ENCODE assay signal across 10 cellular contexts in genomic region chr6:105560611-105561066, GRCh38.
DNase-seq lines count a peak whose midpoint lies in the region; ATAC-seq, FAIRE-seq and TF ChIP-seq lines count a peak whose summit lies in the region.
"Had no signal": no experiment of that assay in that cellular context is flagged by ENCODE, and none has a peak within 500 bp of the region (broad histone marks: within the 10 kb centered on the region; RNA-seq: fewer than 3 reads in every experiment).

No MANE protein-coding gene starts in this region.

- no peaks in the 10 kb centered on the region for H3K36me3 Mint-ChIP-seq in astrocyte (ENCODE audit: low read depth, unreplicated experiment)
- H3K36me3 Mint-ChIP-seq: neural progenitor cell had no signal

- 93 to 94% methylated on average over 2 of the region's 2 CpGs for WGBS in testis, 2 donors

- TF ChIP-seq CTCF in GM10266 (IDR thresholded peaks at IDR 0.05; ENCODE audit: control insufficient read depth, insufficient read depth, low read depth, missing control alignments), result no peak
- TF ChIP-seq CTCF in astrocyte (IDR thresholded peaks at IDR 0.05; ENCODE audit: insufficient read depth, low read depth, low read length), result no peak
- TF ChIP-seq CTCF in PC-9 (conservative IDR thresholded peaks at IDR 0.05), result no peak
- TF ChIP-seq CTCF in testis (IDR thresholded peaks at IDR 0.05), result no peak

- H4K20me1 ChIP-seq in astrocyte (ENCODE audit: insufficient read depth, low read length) (no peaks in the 10 kb centered on the region), PC-9 (ENCODE audit: insufficient read depth) (no peaks in the 10 kb centered on the region)

- H3K27ac Mint-ChIP-seq in astrocyte (ENCODE audit: unreplicated experiment), result peak overlapping the region; percentile 37
- H3K27ac Mint-ChIP-seq: neural progenitor cell; stimulated activated naive CD8-positive, alpha-beta T cell treated with anti-CD3 and anti-CD28 coated beads, Interleukin-15, Interleukin-2, amounts not matched to agents 100 ng/mL and 50 ng/mL, for 24 hours had no signal

- no peak overlapping the region for H3K27ac ChIP-seq in astrocyte (ENCODE audit: low read depth, low read length)
- H3K27ac ChIP-seq in PC-9, result no peak overlapping the region
- no peak overlapping the region for H3K27ac ChIP-seq in testis
- H3K27ac ChIP-seq: neural progenitor cell had no signal

- H3K9me2 ChIP-seq in PC-9 (ENCODE audit: insufficient read depth), result no peaks in the 10 kb centered on the region

- H3K79me2 ChIP-seq in astrocyte (ENCODE audit: insufficient read depth, low read length), result no peaks in the 10 kb centered on the region
- no peaks in the 10 kb centered on the region for H3K79me2 ChIP-seq in PC-9 (ENCODE audit: low read depth)

- CTCF ChIA-PET in PC-9 (lab: Charles Lee), result no interaction called here

- H3K4me2 ChIP-seq in astrocyte (ENCODE audit: low read length) (no peak overlapping the region), PC-9 (no peak overlapping the region)
- H3K4me2 ChIP-seq: neural progenitor cell had no signal

- no peak for FAIRE-seq in astrocyte (lab: Jason Lieb, UNC)

- DNase-seq in GM10266 (ENCODE audit: extremely low spot score) (peak; percentile 46), astrocyte (ENCODE audit: low read depth) (peak; percentile 68), PC-9 (no peak), testis (no peak), MG63 (no peak), Ammon's horn (ENCODE audit: low spot score) (no peak)

- BruUV-seq in PC-9 (replicated peaks; lab: Mats Ljungman, UMichigan), result no TSS peak

- no peak overlapping the region for H3K4me3 ChIP-seq in astrocyte (ENCODE audit: insufficient read depth, low read depth, low read length)
- no peak overlapping the region for H3K4me3 ChIP-seq in PC-9
- H3K4me3 ChIP-seq in testis, result no peak overlapping the region
- H3K4me3 ChIP-seq in MG63, result no peak overlapping the region
- H3K4me3 ChIP-seq: neural progenitor cell had no signal

- POLR2A ChIA-PET in PC-9 (lab: Charles Lee; ENCODE audit: unreplicated experiment), result no interaction called here

- no peak overlapping the region for H3K4me3 Mint-ChIP-seq in astrocyte (ENCODE audit: unreplicated experiment)
- H3K4me3 Mint-ChIP-seq: neural progenitor cell; stimulated activated naive CD8-positive, alpha-beta T cell treated with anti-CD3 and anti-CD28 coated beads, Interleukin-15, Interleukin-2, amounts not matched to agents 100 ng/mL and 50 ng/mL, for 24 hours had no signal

- H2AFZ ChIP-seq in astrocyte (ENCODE audit: low read depth, low read length) (no peak overlapping the region), PC-9 (no peak overlapping the region)
- H2AFZ ChIP-seq: neural progenitor cell had no signal

- H3K9ac ChIP-seq in astrocyte (ENCODE audit: low read length), result no peak overlapping the region
- H3K9ac ChIP-seq: neural progenitor cell had no signal

- H3K4me1 Mint-ChIP-seq in astrocyte (ENCODE audit: low read depth, unreplicated experiment), result peaks cover 5% of the 10 kb centered on the region
- H3K4me1 Mint-ChIP-seq: neural progenitor cell had no signal

- peak; percentile 88 for ATAC-seq in GM19463 (IDR thresholded peaks at IDR 0.05; ENCODE audit: unreplicated experiment)
- ATAC-seq in HG03139 (IDR thresholded peaks at IDR 0.05; ENCODE audit: unreplicated experiment), result peak; percentile 75

- H3K27me3 ChIP-seq in astrocyte (ENCODE audit: insufficient read depth, low read length) (no peaks in the 10 kb centered on the region), PC-9 (ENCODE audit: insufficient read depth, low read depth) (no peaks in the 10 kb centered on the region), testis (no peaks in the 10 kb centered on the region), MG63 (no peaks in the 10 kb centered on the region)
- H3K27me3 ChIP-seq: neural progenitor cell had no signal

- intact Hi-C loops in PC-9 (cut with micrococcal nuclease; ENCODE audit: unreplicated experiment) (no loop called here), testis (cut with DNase I; ENCODE audit: low total_unique reads) (no loop called here)

- H3K4me1 ChIP-seq in astrocyte (ENCODE audit: insufficient read depth, low read length) (no peaks in the 10 kb centered on the region), PC-9 (replicated peaks; ENCODE audit: insufficient read depth) (no peaks in the 10 kb centered on the region), testis (no peaks in the 10 kb centered on the region)
- H3K4me1 ChIP-seq: neural progenitor cell had no signal

- no peaks in the 10 kb centered on the region for H3K9me3 ChIP-seq in astrocyte (ENCODE audit: insufficient read depth, low read depth, low read length)
- no peaks in the 10 kb centered on the region for H3K9me3 ChIP-seq in PC-9 (ENCODE audit: insufficient read depth, low read depth)
- H3K9me3 ChIP-seq in testis, result no peaks in the 10 kb centered on the region
- no peaks in the 10 kb centered on the region for H3K9me3 ChIP-seq in MG63

- no peaks in the 10 kb centered on the region for H3K27me3 Mint-ChIP-seq in astrocyte (ENCODE audit: low read depth, unreplicated experiment)

- no peak for TF ChIP-seq POLR2A in testis (IDR thresholded peaks at IDR 0.05)

- peaks cover 6% of the 10 kb centered on the region for H3K9me3 Mint-ChIP-seq in astrocyte (ENCODE audit: unreplicated experiment)

- H3K36me3 ChIP-seq in astrocyte (ENCODE audit: insufficient read depth, low read length) (no peaks in the 10 kb centered on the region), PC-9 (ENCODE audit: low read depth) (no peaks in the 10 kb centered on the region), testis (ENCODE audit: low read depth, missing control alignments) (no peaks in the 10 kb centered on the region), MG63 (no peaks in the 10 kb centered on the region)
- H3K36me3 ChIP-seq: neural progenitor cell had no signal

- no peaks in the 10 kb centered on the region for H3F3A ChIP-seq in PC-9 (ENCODE audit: insufficient read depth, low read depth)

Comparison
In these comparisons a context has a peak if more than half of its experiments do, and no peak if none do; other contexts are left out.
1. DNase-seq: peak in GM10266 (single experiment) and astrocyte (single experiment); none in PC-9 (0 of 2), testis (single experiment), MG63 (single experiment) and Ammon's horn (single experiment).